Comparison of ENCODE assay signal across 19 cellular contexts in the genomic region with DNA sequence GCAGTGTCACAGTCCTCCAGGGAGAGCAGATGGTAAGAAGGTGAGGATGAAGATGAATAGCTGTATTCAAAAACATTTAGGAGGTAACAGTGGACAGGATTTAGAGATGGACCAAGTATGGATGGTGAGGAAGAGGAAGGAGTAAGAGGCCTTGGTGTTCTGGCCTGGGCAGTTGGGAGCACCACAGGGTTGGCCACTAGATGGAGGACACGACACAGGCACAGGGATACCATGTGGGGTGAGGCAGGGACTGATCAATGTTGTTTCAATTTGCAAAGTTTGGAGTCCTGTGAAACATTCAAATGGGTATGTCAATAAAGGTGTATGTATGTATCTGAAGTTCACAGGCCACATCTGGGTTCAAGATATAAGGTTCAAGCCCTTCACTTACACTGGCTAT.
A peak's percentile ranks its signal among the peaks of the same experiment; 100 is the strongest.
DNase-seq lines count a peak whose midpoint lies in the region; ATAC-seq and TF ChIP-seq lines count a peak whose summit lies in the region.
"Had no signal": no experiment of that assay in that cellular context is flagged by ENCODE, and none has a peak within 500 bp of the region (broad histone marks: within the 10 kb centered on the region; RNA-seq: fewer than 3 reads in every experiment).

No MANE protein-coding gene starts in this region.

- no peaks in the 10 kb centered on the region; the same call in 1 of the 2 replicates for H3K9me3 Mint-ChIP-seq in WTC11
- H3K9me3 Mint-ChIP-seq in activated T-cell treated with anti-CD3 and anti-CD28 coated beads, Interleukin-2, amount 50 U/mL, for 4 hours, result no peaks in the 10 kb centered on the region
- H3K9me3 Mint-ChIP-seq: mesothelial cell of epicardium had no signal

- no peak overlapping the region for H3K27ac Mint-ChIP-seq in WTC11
- H3K27ac Mint-ChIP-seq: CD8-positive, alpha-beta memory T cell; mesothelial cell of epicardium; stimulated activated naive CD8-positive, alpha-beta T cell treated with anti-CD3 and anti-CD28 coated beads, Interleukin-15, amount 100 ng/mL, for 72 hours had no signal

- WGBS in stomach, 5 donors, result 42 to 64% (median 50%) methylated on average over 1 of the region's 1 CpG

- CTCF ChIA-PET in WTC11 (lab: Charles Lee), result no interaction called here

- H3K27ac ChIP-seq in foreskin keratinocyte, result no peak overlapping the region
- no peak overlapping the region for H3K27ac ChIP-seq in stomach
- H3K27ac ChIP-seq: dorsolateral prefrontal cortex, SJCRH30, vagina had no signal

- POLR2A ChIA-PET in WTC11 (lab: Charles Lee), result no interaction called here

- DNase-seq in Right ventricle myocardium inferior (ENCODE audit: missing footprints), result no peak
- DNase-seq in Right ventricle myocardium superior, result no peak
- no peak for DNase-seq in WTC11 (ENCODE audit: low spot score)
- DNase-seq in foreskin keratinocyte, result no peak
- DNase-seq in stomach, result no peak
- no peak for DNase-seq in activated T-cell treated with anti-CD3 and anti-CD28 coated beads, Interleukin-2, amount 50 U/mL, for 4 hours
- no peak for DNase-seq in AG20443 (ENCODE audit: low spot score)
- no peak for DNase-seq in NAMALWA (ENCODE audit: low spot score)
- DNase-seq: activated naive CD4-positive, alpha-beta T cell treated with anti-CD3 and anti-CD28 coated beads, Interleukin-2, amount 50 U/mL, for 16 hours; CD8-positive, alpha-beta memory T cell; DND-41; dorsolateral prefrontal cortex; NCI-H446; SJCRH30; stimulated activated naive CD8-positive, alpha-beta T cell treated with anti-CD3 and anti-CD28 coated beads, Interleukin-15, amount 100 ng/mL, for 72 hours had no signal

- H3K27me3 ChIP-seq in foreskin keratinocyte (peaks cover 5% of the 10 kb centered on the region), stomach (no peaks in the 10 kb centered on the region)
- H3K27me3 ChIP-seq: SJCRH30, vagina had no signal

- intact Hi-C loops in Right ventricle myocardium inferior (cut with DNase I) (no loop called here), Right ventricle myocardium superior (cut with DNase I) (loop anchor here (10.0 kb wide), 1 partner anchor 441 kb away; no protein-coding TSS in a partner anchor), stomach (cut with DNase I; ENCODE audit: low total_unique reads) (no loop called here)

- no peaks in the 10 kb centered on the region for H3K9me3 ChIP-seq in stomach
- H3K9me3 ChIP-seq: HAP-1, SJCRH30, vagina had no signal

- no peak overlapping the region for H3K4me3 Mint-ChIP-seq in WTC11
- no peak overlapping the region for H3K4me3 Mint-ChIP-seq in activated T-cell treated with anti-CD3 and anti-CD28 coated beads, Interleukin-2, amount 50 U/mL, for 4 hours
- H3K4me3 Mint-ChIP-seq: CD8-positive, alpha-beta memory T cell; mesothelial cell of epicardium; stimulated activated naive CD8-positive, alpha-beta T cell treated with anti-CD3 and anti-CD28 coated beads, Interleukin-15, amount 100 ng/mL, for 72 hours had no signal

- TF ChIP-seq POLR2A in stomach (IDR thresholded peaks at IDR 0.05), result no peak

- H3K4me3 ChIP-seq in stomach, result no peak overlapping the region
- H3K4me3 ChIP-seq: dorsolateral prefrontal cortex, HAP-1, SJCRH30, vagina had no signal

- ATAC-seq in Right ventricle myocardium inferior, result peak; percentile 29
- no peak for ATAC-seq in Right ventricle myocardium superior (ENCODE audit: poor library complexity)
- peak; percentile 21; the same call in 1 of the 2 replicates for ATAC-seq in WTC11
- ATAC-seq in foreskin keratinocyte, result no peak
- no peak for ATAC-seq in activated T-cell treated with anti-CD3 and anti-CD28 coated beads, Interleukin-2, amount 50 U/mL, for 4 hours
- ATAC-seq: esophagus mucosa; stimulated activated naive CD8-positive, alpha-beta T cell treated with anti-CD3 and anti-CD28 coated beads, Interleukin-15, amount 100 ng/mL, for 72 hours had no signal

- no peaks in the 10 kb centered on the region for H3K36me3 ChIP-seq in stomach
- H3K36me3 ChIP-seq: HAP-1, SJCRH30, vagina had no signal

- H3K4me1 Mint-ChIP-seq in WTC11, result peaks cover 9% of the 10 kb centered on the region
- no peaks in the 10 kb centered on the region for H3K4me1 Mint-ChIP-seq in activated T-cell treated with anti-CD3 and anti-CD28 coated beads, Interleukin-2, amount 50 U/mL, for 4 hours (ENCODE audit: low read depth)
- H3K4me1 Mint-ChIP-seq: CD8-positive, alpha-beta memory T cell; stimulated activated naive CD8-positive, alpha-beta T cell treated with anti-CD3 and anti-CD28 coated beads, Interleukin-15, amount 100 ng/mL, for 72 hours had no signal

- no peaks in the 10 kb centered on the region for H3K36me3 Mint-ChIP-seq in WTC11
- no peaks in the 10 kb centered on the region for H3K36me3 Mint-ChIP-seq in activated T-cell treated with anti-CD3 and anti-CD28 coated beads, Interleukin-2, amount 50 U/mL, for 4 hours (ENCODE audit: insufficient read depth)
- H3K36me3 Mint-ChIP-seq: CD8-positive, alpha-beta memory T cell; mesothelial cell of epicardium had no signal

- TF ChIP-seq EP300 in stomach (IDR thresholded peaks at IDR 0.05), result no peak

- no peaks in the 10 kb centered on the region for H3K27me3 Mint-ChIP-seq in WTC11 (ENCODE audit: low read depth)
- peaks cover 2% of the 10 kb centered on the region for H3K27me3 Mint-ChIP-seq in activated T-cell treated with anti-CD3 and anti-CD28 coated beads, Interleukin-2, amount 50 U/mL, for 4 hours (ENCODE audit: low read depth)
- H3K27me3 Mint-ChIP-seq: CD8-positive, alpha-beta memory T cell had no signal

- no peaks in the 10 kb centered on the region for H3K4me1 ChIP-seq in foreskin keratinocyte
- H3K4me1 ChIP-seq in stomach, result no peaks in the 10 kb centered on the region
- H3K4me1 ChIP-seq: HAP-1, vagina had no signal

- TF ChIP-seq CTCF in WTC11 (IDR thresholded peaks at IDR 0.05) (no peak), foreskin keratinocyte (conservative IDR thresholded peaks at IDR 0.05) (peak; percentile 18), stomach (IDR thresholded peaks at IDR 0.05) (peak in 4 of 7 experiments; percentile 11 to 52 (median 30))

TF ChIP-seq in WTC11, 78 proteins besides CTCF, POLR2A, EP300 and RAD21 (continues in another document):
- TF ChIP-seq NFE2L1 (CRISPR knock-in tag; IDR thresholded peaks at IDR 0.05) (no peak), TCF7 (CRISPR knock-in tag; IDR thresholded peaks at IDR 0.05; ENCODE audit: low read depth) (no peak), SMAD4 (CRISPR knock-in tag; IDR thresholded peaks at IDR 0.05) (no peak), ZNF232 (CRISPR knock-in tag; IDR thresholded peaks at IDR 0.05) (no peak), FOXJ3 (CRISPR knock-in tag; IDR thresholded peaks at IDR 0.05; ENCODE audit: borderline replicate concordance) (no peak), ZNF138 (CRISPR knock-in tag; conservative IDR thresholded peaks at IDR 0.05) (no peak), ZNF317 (CRISPR knock-in tag; IDR thresholded peaks at IDR 0.05; ENCODE audit: borderline replicate concordance, low read depth) (no peak), CREM (CRISPR knock-in tag; IDR thresholded peaks at IDR 0.05) (no peak)
- TF ChIP-seq, protein P1, sequence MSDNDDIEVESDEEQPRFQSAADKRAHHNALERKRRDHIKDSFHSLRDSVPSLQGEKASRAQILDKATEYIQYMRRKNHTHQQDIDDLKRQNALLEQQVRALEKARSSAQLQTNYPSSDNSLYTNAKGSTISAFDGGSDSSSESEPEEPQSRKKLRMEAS (CRISPR knock-in tag; IDR thresholded peaks at IDR 0.05), result no peak
- TF ChIP-seq, protein P2, sequence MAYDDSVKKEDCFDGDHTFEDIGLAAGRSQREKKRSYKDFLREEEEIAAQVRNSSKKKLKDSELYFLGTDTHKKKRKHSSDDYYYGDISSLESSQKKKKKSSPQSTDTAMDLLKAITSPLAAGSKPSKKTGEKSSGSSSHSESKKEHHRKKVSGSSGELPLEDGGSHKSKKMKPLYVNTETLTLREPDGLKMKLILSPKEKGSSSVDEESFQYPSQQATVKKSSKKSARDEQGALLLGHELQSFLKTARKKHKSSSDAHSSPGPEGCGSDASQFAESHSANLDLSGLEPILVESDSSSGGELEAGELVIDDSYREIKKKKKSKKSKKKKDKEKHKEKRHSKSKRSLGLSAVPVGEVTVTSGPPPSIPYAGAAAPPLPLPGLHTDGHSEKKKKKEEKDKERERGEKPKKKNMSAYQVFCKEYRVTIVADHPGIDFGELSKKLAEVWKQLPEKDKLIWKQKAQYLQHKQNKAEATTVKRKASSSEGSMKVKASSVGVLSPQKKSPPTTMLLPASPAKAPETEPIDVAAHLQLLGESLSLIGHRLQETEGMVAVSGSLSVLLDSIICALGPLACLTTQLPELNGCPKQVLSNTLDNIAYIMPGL (CRISPR knock-in tag; IDR thresholded peaks at IDR 0.05), result no peak
- TF ChIP-seq, protein P3, sequence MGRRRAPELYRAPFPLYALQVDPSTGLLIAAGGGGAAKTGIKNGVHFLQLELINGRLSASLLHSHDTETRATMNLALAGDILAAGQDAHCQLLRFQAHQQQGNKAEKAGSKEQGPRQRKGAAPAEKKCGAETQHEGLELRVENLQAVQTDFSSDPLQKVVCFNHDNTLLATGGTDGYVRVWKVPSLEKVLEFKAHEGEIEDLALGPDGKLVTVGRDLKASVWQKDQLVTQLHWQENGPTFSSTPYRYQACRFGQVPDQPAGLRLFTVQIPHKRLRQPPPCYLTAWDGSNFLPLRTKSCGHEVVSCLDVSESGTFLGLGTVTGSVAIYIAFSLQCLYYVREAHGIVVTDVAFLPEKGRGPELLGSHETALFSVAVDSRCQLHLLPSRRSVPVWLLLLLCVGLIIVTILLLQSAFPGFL (CRISPR knock-in tag; IDR thresholded peaks at IDR 0.05; ENCODE audit: borderline replicate concordance), result no peak
- TF ChIP-seq, protein P4, sequence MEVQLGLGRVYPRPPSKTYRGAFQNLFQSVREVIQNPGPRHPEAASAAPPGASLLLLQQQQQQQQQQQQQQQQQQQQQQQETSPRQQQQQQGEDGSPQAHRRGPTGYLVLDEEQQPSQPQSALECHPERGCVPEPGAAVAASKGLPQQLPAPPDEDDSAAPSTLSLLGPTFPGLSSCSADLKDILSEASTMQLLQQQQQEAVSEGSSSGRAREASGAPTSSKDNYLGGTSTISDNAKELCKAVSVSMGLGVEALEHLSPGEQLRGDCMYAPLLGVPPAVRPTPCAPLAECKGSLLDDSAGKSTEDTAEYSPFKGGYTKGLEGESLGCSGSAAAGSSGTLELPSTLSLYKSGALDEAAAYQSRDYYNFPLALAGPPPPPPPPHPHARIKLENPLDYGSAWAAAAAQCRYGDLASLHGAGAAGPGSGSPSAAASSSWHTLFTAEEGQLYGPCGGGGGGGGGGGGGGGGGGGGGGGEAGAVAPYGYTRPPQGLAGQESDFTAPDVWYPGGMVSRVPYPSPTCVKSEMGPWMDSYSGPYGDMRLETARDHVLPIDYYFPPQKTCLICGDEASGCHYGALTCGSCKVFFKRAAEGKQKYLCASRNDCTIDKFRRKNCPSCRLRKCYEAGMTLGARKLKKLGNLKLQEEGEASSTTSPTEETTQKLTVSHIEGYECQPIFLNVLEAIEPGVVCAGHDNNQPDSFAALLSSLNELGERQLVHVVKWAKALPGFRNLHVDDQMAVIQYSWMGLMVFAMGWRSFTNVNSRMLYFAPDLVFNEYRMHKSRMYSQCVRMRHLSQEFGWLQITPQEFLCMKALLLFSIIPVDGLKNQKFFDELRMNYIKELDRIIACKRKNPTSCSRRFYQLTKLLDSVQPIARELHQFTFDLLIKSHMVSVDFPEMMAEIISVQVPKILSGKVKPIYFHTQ (CRISPR knock-in tag; IDR thresholded peaks at IDR 0.05), result no peak

Comparison
In these comparisons a context has a peak if more than half of its experiments do, and no peak if none do; other contexts are left out.
1. ATAC-seq: peak in Right ventricle myocardium inferior (single experiment) and WTC11 (single experiment); none in Right ventricle myocardium superior (single experiment), foreskin keratinocyte (single experiment) and activated T-cell treated with anti-CD3 and anti-CD28 coated beads, Interleukin-2, amount 50 U/mL, for 4 hours (0 of 2).